23 cellular contexts compared by ENCODE assay signal in genomic region chr2:10424916-10425505, GRCh38.
"Had no signal": no experiment of that assay in that cellular context is flagged by ENCODE, and none has a peak within 500 bp of the region (broad histone marks: within the 10 kb centered on the region; RNA-seq: fewer than 3 reads in every experiment).

No MANE protein-coding gene starts in this region.

- H3K4me3 Mint-ChIP-seq: endodermal cell; memory B cell; natural killer cell treated with Interleukin-12 subunit alpha and Interleukin-12 subunit beta and Interleukin-15 and Interleukin-18, amount 100 ng/mL, for 72 hours; neural progenitor cell; stimulated activated memory B cell treated with anti-CD40 and anti-IgM and Interleukin-4, amounts not matched to agents 10 μg/mL and 1 μg/mL and 100 μg/mL, for 72 hours; stimulated activated naive CD8-positive, alpha-beta T cell treated with anti-CD3 and anti-CD28 coated beads, Interleukin-15, Interleukin-2, amounts not matched to agents 100 ng/mL and 50 ng/mL, for 24 hours had no signal

- H3K4me2 ChIP-seq: neural progenitor cell had no signal

- H3K36me3 ChIP-seq: neural progenitor cell had no signal

- H3K9me3 ChIP-seq: heart left ventricle, left ventricle myocardium inferior, lower lobe of right lung, psoas muscle, right lobe of liver, tibial artery had no signal

- DNase-seq: effector CD4-positive, alpha-beta T cell; endodermal cell; erythroblast; foreskin melanocyte; hippocampal formation; kidney glomerular epithelial cell; left ventricle myocardium inferior; lower lobe of right lung; midbrain; occipital lobe; right lobe of liver; stimulated activated CD4-positive, alpha-beta T cell treated with anti-CD3 and anti-CD28 coated beads, Interleukin-15, amount 100 ng/mL, for 24 hours; stimulated activated CD4-positive, alpha-beta T cell treated with anti-CD3 and anti-CD28 coated beads, Interleukin-1b, Interleukin-23, amount 100 ng/mL, for 48 hours; stimulated activated CD4-positive, alpha-beta T cell treated with anti-CD3 and anti-CD28 coated beads, Interleukin-4, amount 100 ng/mL, for 24 hours; tibial artery had no signal

- H3K27me3 ChIP-seq: heart left ventricle, neural progenitor cell, right lobe of liver, tibial artery had no signal

- H3K36me3 Mint-ChIP-seq: natural killer cell treated with Interleukin-12 subunit alpha and Interleukin-12 subunit beta and Interleukin-15 and Interleukin-18, amount 100 ng/mL, for 72 hours; neural progenitor cell had no signal

- H3K27ac ChIP-seq: coronary artery, heart left ventricle, left ventricle myocardium inferior, lower lobe of right lung, neural progenitor cell, psoas muscle, right lobe of liver, tibial artery had no signal

- H3K9ac ChIP-seq: neural progenitor cell had no signal

- H3K4me1 Mint-ChIP-seq: endodermal cell; stimulated activated memory B cell treated with anti-CD40 and anti-IgM and Interleukin-4, amounts not matched to agents 10 μg/mL and 1 μg/mL and 100 μg/mL, for 72 hours had no signal

- ATAC-seq: natural killer cell treated with Interleukin-12 subunit alpha and Interleukin-12 subunit beta and Interleukin-15 and Interleukin-18, amount 100 ng/mL, for 72 hours; stimulated activated memory B cell treated with anti-CD40 and anti-IgM and Interleukin-4, amounts not matched to agents 10 μg/mL and 1 μg/mL and 100 μg/mL, for 72 hours had no signal

- H3K9me3 Mint-ChIP-seq: endodermal cell; natural killer cell treated with Interleukin-12 subunit alpha and Interleukin-12 subunit beta and Interleukin-15 and Interleukin-18, amount 100 ng/mL, for 72 hours; neural progenitor cell; stimulated activated memory B cell treated with anti-CD40 and anti-IgM and Interleukin-4, amounts not matched to agents 10 μg/mL and 1 μg/mL and 100 μg/mL, for 72 hours; stimulated activated naive CD8-positive, alpha-beta T cell treated with anti-CD3 and anti-CD28 coated beads, Interleukin-15, Interleukin-2, amounts not matched to agents 100 ng/mL and 50 ng/mL, for 24 hours had no signal

- H3K27ac Mint-ChIP-seq: endodermal cell; memory B cell; natural killer cell treated with Interleukin-12 subunit alpha and Interleukin-12 subunit beta and Interleukin-15 and Interleukin-18, amount 100 ng/mL, for 72 hours; stimulated activated memory B cell treated with anti-CD40 and anti-IgM and Interleukin-4, amounts not matched to agents 10 μg/mL and 1 μg/mL and 100 μg/mL, for 72 hours; stimulated activated naive CD8-positive, alpha-beta T cell treated with anti-CD3 and anti-CD28 coated beads, Interleukin-15, Interleukin-2, amounts not matched to agents 100 ng/mL and 50 ng/mL, for 24 hours had no signal

- H3K27me3 Mint-ChIP-seq: memory B cell; natural killer cell treated with Interleukin-12 subunit alpha and Interleukin-12 subunit beta and Interleukin-15 and Interleukin-18, amount 100 ng/mL, for 72 hours; stimulated activated memory B cell treated with anti-CD40 and anti-IgM and Interleukin-4, amounts not matched to agents 10 μg/mL and 1 μg/mL and 100 μg/mL, for 72 hours; stimulated activated naive CD8-positive, alpha-beta T cell treated with anti-CD3 and anti-CD28 coated beads, Interleukin-15, Interleukin-2, amounts not matched to agents 100 ng/mL and 50 ng/mL, for 24 hours had no signal

- H3K4me1 ChIP-seq: heart left ventricle, left ventricle myocardium inferior, lower lobe of right lung, psoas muscle, right lobe of liver, tibial artery had no signal

- H3K4me3 ChIP-seq: coronary artery, heart left ventricle, left ventricle myocardium inferior, lower lobe of right lung, neural progenitor cell, psoas muscle, right lobe of liver, tibial artery had no signal
